Comparison of ENCODE assay signal across 24 cellular contexts in the genomic region with DNA sequence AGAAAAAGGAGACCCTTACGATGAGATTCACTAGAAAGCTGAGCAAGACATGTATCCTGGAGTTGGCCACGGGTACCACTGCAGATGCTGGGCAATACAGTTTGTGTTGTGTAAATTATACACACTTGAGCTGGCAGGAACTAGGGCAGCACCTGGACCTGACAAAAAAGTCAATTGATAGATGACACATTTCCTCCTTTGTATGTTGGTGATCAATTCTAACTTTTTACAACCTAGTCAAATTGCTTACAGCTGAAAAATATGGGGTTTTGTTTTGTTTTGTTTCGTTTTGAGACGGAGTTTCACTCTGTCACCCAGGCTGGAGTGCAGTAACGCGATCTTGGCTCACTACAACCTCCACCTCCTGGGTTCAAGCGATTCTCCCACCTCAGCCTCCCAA.
"Had no signal": no experiment of that assay in that cellular context is flagged by ENCODE, and none has a peak within 500 bp of the region (broad histone marks: within the 10 kb centered on the region; RNA-seq: fewer than 3 reads in every experiment).

No MANE protein-coding gene starts in this region.

- H3K36me3 ChIP-seq: colonic mucosa, esophagus squamous epithelium, gastroesophageal sphincter, right lobe of liver, thoracic aorta, vagina had no signal

- H3K4me3 Mint-ChIP-seq: activated naive CD4-positive, alpha-beta T cell treated with anti-CD3 and anti-CD28 coated beads, Interleukin-2, amount 10 ng/mL, durations not matched to agents 7 days and 5 days; effector memory CD8-positive, alpha-beta T cell; nephron progenitor cell; stimulated activated naive B cell treated with anti-CD40 and anti-IgM and Interleukin-4, amounts not matched to agents 10 μg/mL and 1 μg/mL and 100 μg/mL, for 72 hours; type B pancreatic cell had no signal

- H3K9me3 ChIP-seq: colonic mucosa, esophagus squamous epithelium, gastroesophageal sphincter, mucosa of descending colon, right lobe of liver, thoracic aorta, vagina had no signal

- H3K27me3 ChIP-seq: colonic mucosa, dorsolateral prefrontal cortex, esophagus squamous epithelium, gastroesophageal sphincter, right lobe of liver, vagina had no signal

- H3K4me1 Mint-ChIP-seq: activated naive CD4-positive, alpha-beta T cell treated with anti-CD3 and anti-CD28 coated beads, Interleukin-2, amount 10 ng/mL, durations not matched to agents 7 days and 5 days had no signal

- H3K36me3 Mint-ChIP-seq: activated naive CD4-positive, alpha-beta T cell treated with anti-CD3 and anti-CD28 coated beads, Interleukin-2, amount 10 ng/mL, durations not matched to agents 7 days and 5 days had no signal

- DNase-seq: activated CD8-positive, alpha-beta memory T cell treated with anti-CD3 and anti-CD28 coated beads, Interleukin-2, amount 50 U/mL, for 48 hours; activated effector memory CD4-positive, alpha-beta T cell treated with anti-CD3 and anti-CD28 coated beads, Interleukin-2, amount 50 U/mL, for 16 hours; activated naive CD4-positive, alpha-beta T cell treated with anti-CD3 and anti-CD28 coated beads, Interleukin-2, amount 10 ng/mL, durations not matched to agents 7 days and 5 days; activated T-cell treated with anti-CD3 and anti-CD28 coated beads, Interleukin-2, amount 50 U/mL, for 48 hours; amygdala; colonic mucosa; dorsolateral prefrontal cortex; effector memory CD8-positive, alpha-beta T cell; esophagus squamous epithelium; head of caudate nucleus; hypothalamus; left cardiac atrium; mesenchymal stem cell; mucosa of descending colon; nephron progenitor cell; nucleus accumbens; right lobe of liver; stimulated activated CD4-positive, alpha-beta T cell treated with anti-CD3 and anti-CD28 coated beads, Interleukin-1b, Interleukin-23, amount 100 ng/mL, for 48 hours; stimulated activated naive B cell treated with anti-CD40 and anti-IgM and Interleukin-4, amounts not matched to agents 10 μg/mL and 1 μg/mL and 100 μg/mL, for 72 hours had no signal

- H3K9me3 Mint-ChIP-seq: activated naive CD4-positive, alpha-beta T cell treated with anti-CD3 and anti-CD28 coated beads, Interleukin-2, amount 10 ng/mL, durations not matched to agents 7 days and 5 days; effector memory CD8-positive, alpha-beta T cell had no signal

- H3K27ac Mint-ChIP-seq: activated naive CD4-positive, alpha-beta T cell treated with anti-CD3 and anti-CD28 coated beads, Interleukin-2, amount 10 ng/mL, durations not matched to agents 7 days and 5 days; effector memory CD8-positive, alpha-beta T cell; nephron progenitor cell; type B pancreatic cell had no signal

- H3K4me1 ChIP-seq: colonic mucosa, right lobe of liver had no signal

- H3K27ac ChIP-seq: colonic mucosa, dorsolateral prefrontal cortex, gastroesophageal sphincter, right lobe of liver, thoracic aorta, vagina had no signal

- H3K4me3 ChIP-seq: colonic mucosa, dorsolateral prefrontal cortex, esophagus squamous epithelium, gastroesophageal sphincter, mucosa of descending colon, right lobe of liver, skin epidermis, thoracic aorta, vagina had no signal

- H3K27me3 Mint-ChIP-seq: effector memory CD8-positive, alpha-beta T cell; stimulated activated naive B cell treated with anti-CD40 and anti-IgM and Interleukin-4, amounts not matched to agents 10 μg/mL and 1 μg/mL and 100 μg/mL, for 72 hours; type B pancreatic cell had no signal
